In the genomic region with DNA sequence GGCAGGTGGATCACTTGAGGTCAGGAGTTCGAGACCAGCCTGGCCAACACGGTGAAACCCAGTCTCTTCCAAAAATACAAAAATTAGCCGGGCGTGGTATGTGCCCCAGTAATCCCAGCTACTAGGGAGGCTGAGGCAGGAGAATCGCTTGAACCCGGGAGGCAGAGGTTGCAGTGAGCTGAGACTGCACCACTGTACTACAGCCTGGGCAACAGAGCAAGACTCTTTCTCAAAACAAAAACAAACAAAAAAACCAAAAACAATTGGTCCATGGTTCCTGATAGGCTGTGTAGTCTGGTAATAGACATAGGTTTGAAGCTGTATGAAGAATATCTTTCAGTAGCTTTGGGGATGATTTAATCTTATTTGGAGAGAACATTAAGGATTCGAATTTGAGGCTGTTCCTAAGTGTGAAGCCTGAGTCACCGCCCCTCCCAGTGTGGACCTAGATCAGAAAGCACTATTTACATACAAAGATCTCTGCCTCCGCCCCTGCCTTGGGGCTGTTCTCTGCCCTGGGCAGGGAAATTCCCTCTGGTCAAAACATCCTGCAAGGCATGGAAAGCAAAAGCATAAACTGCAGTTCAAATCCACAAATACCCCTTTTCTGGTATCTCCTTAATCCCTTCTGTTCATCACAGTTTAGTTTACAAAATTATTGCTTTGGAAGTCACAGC, we compare ENCODE assay signal across 8 cellular contexts. TPM values are rescaled to one million over a fixed set of nuclear protein-coding genes. Genes with fewer than 3 reads are reported as not detected.
DNase-seq lines count a peak whose midpoint lies in the region; ATAC-seq and TF ChIP-seq lines count a peak whose summit lies in the region.

No MANE protein-coding gene starts in this region.

- WGBS in thyroid gland, 2 donors, result 82 to 83% methylated on average over 9 of the region's 9 CpGs

- TF ChIP-seq POLR2A in thyroid gland (IDR thresholded peaks at IDR 0.05), result no peak

- in situ Hi-C loops in G401 (cut with HindIII; ENCODE audit: low sequenced_read_pairs), result no loop called here

- intact Hi-C loops in thyroid gland (cut with DNase I), result no loop called here

- no peaks in the 10 kb centered on the region for H3K9me3 Mint-ChIP-seq in activated CD4-positive, alpha-beta memory T cell treated with anti-CD3 and anti-CD28 coated beads, Interleukin-2, amount 10 ng/mL, durations not matched to agents 7 days and 5 days

- no peak overlapping the region for H3K27ac Mint-ChIP-seq in activated CD4-positive, alpha-beta memory T cell treated with anti-CD3 and anti-CD28 coated beads, Interleukin-2, amount 10 ng/mL, durations not matched to agents 7 days and 5 days

- no peak overlapping the region for H3K27ac ChIP-seq in thyroid gland

- H3K36me3 ChIP-seq in thyroid gland, result no peaks in the 10 kb centered on the region

- no peaks in the 10 kb centered on the region for H3K27me3 Mint-ChIP-seq in activated CD4-positive, alpha-beta memory T cell treated with anti-CD3 and anti-CD28 coated beads, Interleukin-2, amount 10 ng/mL, durations not matched to agents 7 days and 5 days

- POLR2A ChIA-PET in activated CD4-positive, alpha-beta memory T cell treated with anti-CD3 and anti-CD28 coated beads, Interleukin-2, amount 10 ng/mL, durations not matched to agents 7 days and 5 days (lab: Charles Lee), result no interaction called here

- TF ChIP-seq CTCF in thyroid gland (IDR thresholded peaks at IDR 0.05), result no peak

- peak; percentile 96 for ATAC-seq in GM19324 (IDR thresholded peaks at IDR 0.05; ENCODE audit: low FRiP score, unreplicated experiment)
- peak; percentile 92 for ATAC-seq in HG03097 (IDR thresholded peaks at IDR 0.05; ENCODE audit: low FRiP score, unreplicated experiment)
- ATAC-seq in SK-N-SH treated with all-trans-retinoic acid at 6 μM for 48 hours, result no peak

- CTCF ChIA-PET in activated CD4-positive, alpha-beta memory T cell treated with anti-CD3 and anti-CD28 coated beads, Interleukin-2, amount 10 ng/mL, durations not matched to agents 7 days and 5 days (lab: Charles Lee), result interaction anchor here (0.6 to 1.7 kb wide), 3 partner anchors 9 to 147 kb away, joined by 3 to 4 read pairs (median 3); no protein-coding TSS in a partner anchor

- H3K27me3 ChIP-seq in thyroid gland, result no peaks in the 10 kb centered on the region

- DNase-seq in AG20443 (ENCODE audit: low spot score), result peak; percentile 74
- DNase-seq in activated CD4-positive, alpha-beta memory T cell treated with anti-CD3 and anti-CD28 coated beads, Interleukin-2, amount 10 ng/mL, durations not matched to agents 7 days and 5 days, result peak; percentile 41
- peak; percentile 22 for DNase-seq in myocyte (ENCODE audit: low read depth)
- DNase-seq in thyroid gland, result no peak
- DNase-seq in G401 (ENCODE audit: low spot score), result no peak

- no peak overlapping the region for H3K4me3 Mint-ChIP-seq in activated CD4-positive, alpha-beta memory T cell treated with anti-CD3 and anti-CD28 coated beads, Interleukin-2, amount 10 ng/mL, durations not matched to agents 7 days and 5 days

- no peaks in the 10 kb centered on the region for H3K4me1 ChIP-seq in thyroid gland

- H3K9me3 ChIP-seq in thyroid gland, result no peaks in the 10 kb centered on the region

- H3K4me3 ChIP-seq in thyroid gland (replicated peaks in 1 of 3), result no peak overlapping the region

- no peaks in the 10 kb centered on the region for H3K36me3 Mint-ChIP-seq in activated CD4-positive, alpha-beta memory T cell treated with anti-CD3 and anti-CD28 coated beads, Interleukin-2, amount 10 ng/mL, durations not matched to agents 7 days and 5 days (ENCODE audit: low read depth)

- H3K4me1 Mint-ChIP-seq in activated CD4-positive, alpha-beta memory T cell treated with anti-CD3 and anti-CD28 coated beads, Interleukin-2, amount 10 ng/mL, durations not matched to agents 7 days and 5 days, result peaks cover 18% of the 10 kb centered on the region

TF ChIP-seq in SK-N-SH treated with all-trans-retinoic acid at 6 μM for 48 hours, 23 proteins besides CTCF, POLR2A, EP300 and RAD21:
- TF ChIP-seq RARB (CRISPR knock-in tag; IDR thresholded peaks at IDR 0.05), result no peak

RNA-seq across cellular contexts. Expression of gene PMAIP1, which starts 52.8 kb away (rescaled TPM):
- 10 to 100 TPM; 35.3 to 37.7 TPM for total RNA-seq in activated CD4-positive, alpha-beta memory T cell treated with anti-CD3 and anti-CD28 coated beads, Interleukin-2, amount 10 ng/mL, durations not matched to agents 7 days and 5 days
- total RNA-seq in myocyte (62.5 and 75.1 TPM in 2 replicates), thyroid gland (1 to 10 TPM; 1.1 to 2.3 (median 1.6) TPM)
- polyA plus RNA-seq in myocyte (2012), result 10.3 TPM
- total RNA-seq in G401 (2014; rRNA removed; shearing (Covaris generic)), result 0.27 TPM in 1 of 2 replicates, not detected in the other

Comparison
In these comparisons a context has a peak if more than half of its experiments do, and no peak if none do; other contexts are left out.
1. DNase-seq: peak in AG20443 (single experiment), activated CD4-positive, alpha-beta memory T cell treated with anti-CD3 and anti-CD28 coated beads, Interleukin-2, amount 10 ng/mL, durations not matched to agents 7 days and 5 days (single experiment) and myocyte (single experiment); none in thyroid gland (0 of 2) and G401 (single experiment).
2. RNA of gene PMAIP1, which starts 52.8 kb away (total RNA-seq): 62.5 to 75.1 TPM in myocyte and 35.3 to 37.7 TPM in activated CD4-positive, alpha-beta memory T cell treated with anti-CD3 and anti-CD28 coated beads, Interleukin-2, amount 10 ng/mL, durations not matched to agents 7 days and 5 days; 1.1 to 2.3 TPM in thyroid gland and 0.27 TPM in G401; every median in the first group is over 10 times any median in the second.